ENCODE assay signal across 20 cellular contexts in the genomic region with DNA sequence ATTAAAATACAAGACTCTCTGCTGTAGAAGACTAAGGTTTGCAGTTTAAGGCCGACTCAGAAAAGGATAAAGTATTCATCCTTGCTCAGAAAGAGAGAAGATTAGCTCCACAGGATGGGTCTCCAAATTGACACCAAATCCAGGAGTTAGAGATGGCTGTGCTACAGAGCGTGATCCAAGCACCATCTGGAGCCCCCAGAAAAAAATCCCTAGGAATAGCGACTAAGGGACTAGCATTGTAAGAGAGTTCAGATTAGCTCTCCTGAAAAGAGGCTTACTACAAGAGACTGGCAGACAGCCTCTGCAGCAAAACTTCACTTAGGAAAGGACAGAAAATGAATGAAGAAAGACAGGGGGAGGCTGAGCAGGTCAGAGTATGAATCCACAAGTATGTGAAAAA. TPM values are rescaled to one million over a fixed set of nuclear protein-coding genes. Genes with fewer than 3 reads are reported as not detected.
DNase-seq lines count a peak whose midpoint lies in the region; ATAC-seq and TF ChIP-seq lines count a peak whose summit lies in the region.
"Had no signal": no experiment of that assay in that cellular context is flagged by ENCODE, and none has a peak within 500 bp of the region (broad histone marks: within the 10 kb centered on the region; RNA-seq: fewer than 3 reads in every experiment).

No MANE protein-coding gene starts in this region.

- ATAC-seq in central memory CD8-positive, alpha-beta T cell (replicated peaks; ENCODE audit: extremely low read depth, poor library complexity, severe bottlenecking), result no peak
- ATAC-seq: HCT116 had no signal

- no peaks in the 10 kb centered on the region for H3K9me3 Mint-ChIP-seq in activated naive CD4-positive, alpha-beta T cell treated with anti-CD3 and anti-CD28 coated beads, Interleukin-2, amount 10 ng/mL, durations not matched to agents 7 days and 5 days
- H3K9me3 Mint-ChIP-seq in central memory CD8-positive, alpha-beta T cell, result no peaks in the 10 kb centered on the region
- no peaks in the 10 kb centered on the region for H3K9me3 Mint-ChIP-seq in neural progenitor cell
- H3K9me3 Mint-ChIP-seq: CD14-positive monocyte had no signal

- CTCF ChIA-PET in activated naive CD4-positive, alpha-beta T cell treated with anti-CD3 and anti-CD28 coated beads, Interleukin-2, amount 10 ng/mL, durations not matched to agents 7 days and 5 days (lab: Charles Lee), result no interaction called here

- H3K4me3 Mint-ChIP-seq in activated naive CD4-positive, alpha-beta T cell treated with anti-CD3 and anti-CD28 coated beads, Interleukin-2, amount 10 ng/mL, durations not matched to agents 7 days and 5 days, result no peak overlapping the region
- no peak overlapping the region for H3K4me3 Mint-ChIP-seq in central memory CD8-positive, alpha-beta T cell
- no peak overlapping the region for H3K4me3 Mint-ChIP-seq in neural progenitor cell
- H3K4me3 Mint-ChIP-seq: B cell, CD14-positive monocyte had no signal

- no peaks in the 10 kb centered on the region for H3K36me3 ChIP-seq in neural progenitor cell

- H3K4me1 Mint-ChIP-seq in activated naive CD4-positive, alpha-beta T cell treated with anti-CD3 and anti-CD28 coated beads, Interleukin-2, amount 10 ng/mL, durations not matched to agents 7 days and 5 days, result peaks cover 35% of the 10 kb centered on the region
- peaks cover 19% of the 10 kb centered on the region for H3K4me1 Mint-ChIP-seq in central memory CD8-positive, alpha-beta T cell
- H3K4me1 Mint-ChIP-seq in neural progenitor cell, result peaks cover 26% of the 10 kb centered on the region

- no peak overlapping the region for H3K9ac ChIP-seq in neural progenitor cell
- H3K9ac ChIP-seq: SK-N-SH had no signal

- peak overlapping the region; percentile 49 for H3K27ac Mint-ChIP-seq in activated naive CD4-positive, alpha-beta T cell treated with anti-CD3 and anti-CD28 coated beads, Interleukin-2, amount 10 ng/mL, durations not matched to agents 7 days and 5 days
- H3K27ac Mint-ChIP-seq in central memory CD8-positive, alpha-beta T cell (ENCODE audit: low read depth), result peak overlapping the region; percentile 40
- H3K27ac Mint-ChIP-seq in neural progenitor cell, result peak overlapping the region; percentile 43
- H3K27ac Mint-ChIP-seq: B cell had no signal

- peaks cover 26% of the 10 kb centered on the region for H3F3A ChIP-seq in neural progenitor cell (ENCODE audit: low read depth)

- H3K27ac ChIP-seq in neural progenitor cell (peak overlapping the region; percentile 49), coronary artery (no peak overlapping the region)

- peaks cover 14% of the 10 kb centered on the region for H3K4me1 ChIP-seq in neural progenitor cell

- no peaks in the 10 kb centered on the region for H3K27me3 ChIP-seq in neural progenitor cell

- TF ChIP-seq CTCF in neural progenitor cell (IDR thresholded peaks at IDR 0.05) (no peak), coronary artery (IDR thresholded peaks at IDR 0.05) (no peak)

- no peak overlapping the region for H2AFZ ChIP-seq in neural progenitor cell (replicated peaks)

- no peak overlapping the region for H3K4me2 ChIP-seq in neural progenitor cell
- H3K4me2 ChIP-seq: SK-N-SH had no signal

- peaks cover 24% of the 10 kb centered on the region for H3K36me3 Mint-ChIP-seq in activated naive CD4-positive, alpha-beta T cell treated with anti-CD3 and anti-CD28 coated beads, Interleukin-2, amount 10 ng/mL, durations not matched to agents 7 days and 5 days
- peaks cover 4% of the 10 kb centered on the region for H3K36me3 Mint-ChIP-seq in central memory CD8-positive, alpha-beta T cell (ENCODE audit: insufficient read depth)
- peaks cover 20% of the 10 kb centered on the region for H3K36me3 Mint-ChIP-seq in neural progenitor cell

- H4K20me1 ChIP-seq in neural progenitor cell (ENCODE audit: low read depth), result no peaks in the 10 kb centered on the region

- H3K79me2 ChIP-seq in neural progenitor cell (ENCODE audit: low read depth), result peaks cover 5% of the 10 kb centered on the region

- no peak for DNase-seq in activated naive CD4-positive, alpha-beta T cell treated with anti-CD3 and anti-CD28 coated beads, Interleukin-2, amount 10 ng/mL, durations not matched to agents 7 days and 5 days
- DNase-seq in activated naive CD4-positive, alpha-beta T cell treated with anti-CD3 and anti-CD28 coated beads, Interleukin-2, amount 50 U/mL, for 16 hours, result no peak
- DNase-seq in NCI-H82 treated with DMSO at 0.1 percent for 48 hours (lab: John Stamatoyannopoulos, UW; ENCODE audit: unreplicated experiment) (peak; percentile 97), neural progenitor cell (ENCODE audit: low spot score) (peak; percentile 53), coronary artery (ENCODE audit: low spot score) (no peak), NCI-H1436 (lab: John Stamatoyannopoulos, UW) (no peak)
- no peak for DNase-seq in central memory CD8-positive, alpha-beta T cell (ENCODE audit: low spot score in 2 of 2)
- DNase-seq in stimulated activated CD8-positive, alpha-beta memory T cell treated with anti-CD3 and anti-CD28 coated beads, Interleukin-4, amount 100 ng/mL, for 48 hours, result no peak
- DNase-seq: DND-41; GOT3; NCI-H1105 treated with DMSO at 0.1 percent for 48 hours; NCI-H1694; NCI-H2081 treated with DMSO at 0.1 percent for 48 hours; NCI-H446 treated with DMSO at 0.1 percent for 48 hours; NK-92 treated with Interleukin-12 subunit alpha and Interleukin-12 subunit beta, amount 100 ng/mL, for 24 hours; SIG-M5; SK-N-SH had no signal

- no peaks in the 10 kb centered on the region for H3K27me3 Mint-ChIP-seq in activated naive CD4-positive, alpha-beta T cell treated with anti-CD3 and anti-CD28 coated beads, Interleukin-2, amount 10 ng/mL, durations not matched to agents 7 days and 5 days
- no peaks in the 10 kb centered on the region for H3K27me3 Mint-ChIP-seq in central memory CD8-positive, alpha-beta T cell
- peaks cover 2% of the 10 kb centered on the region for H3K27me3 Mint-ChIP-seq in neural progenitor cell (ENCODE audit: insufficient read depth, low read depth)
- H3K27me3 Mint-ChIP-seq: B cell had no signal

- H3K9me3 ChIP-seq in neural progenitor cell (ENCODE audit: low read depth), result no peaks in the 10 kb centered on the region
- H3K9me3 ChIP-seq: SK-N-SH had no signal

- H3K4me3 ChIP-seq in neural progenitor cell (no peak overlapping the region), coronary artery (no peak overlapping the region)

RNA-seq across cellular contexts. Expression of gene SIL1, which starts 3.7 kb away (rescaled TPM):
- total RNA-seq in neural progenitor cell (ENCODE audit: low replicate concordance), result 5.5 and 9.7 TPM in 2 replicates

Comparison
In these comparisons a context has a peak if more than half of its experiments do, and no peak if none do; other contexts are left out.
1. DNase-seq: peak in NCI-H82 treated with DMSO at 0.1 percent for 48 hours (single experiment) and neural progenitor cell (single experiment); none in activated naive CD4-positive, alpha-beta T cell treated with anti-CD3 and anti-CD28 coated beads, Interleukin-2, amount 10 ng/mL, durations not matched to agents 7 days and 5 days (single experiment), activated naive CD4-positive, alpha-beta T cell treated with anti-CD3 and anti-CD28 coated beads, Interleukin-2, amount 50 U/mL, for 16 hours (single experiment), central memory CD8-positive, alpha-beta T cell (0 of 2), coronary artery (single experiment), stimulated activated CD8-positive, alpha-beta memory T cell treated with anti-CD3 and anti-CD28 coated beads, Interleukin-4, amount 100 ng/mL, for 48 hours (single experiment) and NCI-H1436 (single experiment).
2. Peak in every context shown above with its lines, with median percentiles within 50 percentile points of each other: H3K27ac Mint-ChIP-seq.